8 cellular contexts compared by ENCODE assay signal in the genomic region with DNA sequence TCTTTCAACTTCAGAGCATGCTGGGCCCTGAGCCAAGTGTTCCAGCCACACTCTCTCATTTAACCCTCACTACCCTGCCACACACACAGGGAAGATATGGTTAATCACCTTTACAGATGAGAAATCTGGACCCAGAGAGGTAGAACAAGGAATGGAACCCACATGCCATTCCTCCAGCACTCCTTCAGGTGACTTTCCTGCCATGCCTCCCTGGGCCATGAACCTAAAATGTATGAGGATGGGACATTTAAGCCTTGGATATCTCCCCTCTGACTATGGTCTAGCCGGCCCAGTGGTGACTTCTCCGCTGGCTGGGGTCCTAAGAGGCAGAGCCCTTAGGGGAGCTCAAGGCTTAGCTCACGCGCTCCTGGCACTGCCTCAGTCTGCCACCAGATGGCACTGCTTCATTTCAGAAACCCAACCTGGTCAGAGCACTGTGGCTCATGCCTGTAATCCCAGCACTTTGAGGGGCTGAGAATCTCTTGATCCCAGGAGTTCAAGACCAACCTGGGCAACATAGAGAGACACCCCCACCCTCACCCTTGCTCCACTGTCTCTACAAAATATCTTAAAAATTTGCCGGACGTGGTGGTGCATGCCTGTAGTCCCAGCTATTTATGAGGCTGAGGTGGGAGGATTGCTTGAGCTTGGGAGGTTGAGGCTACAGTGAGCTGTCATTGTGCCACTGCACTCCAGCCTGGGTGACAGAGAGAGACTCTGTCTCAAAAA. TPM values are rescaled to one million over a fixed set of nuclear protein-coding genes. Genes with fewer than 3 reads are reported as not detected.
DNase-seq lines count a peak whose midpoint lies in the region; ATAC-seq and TF ChIP-seq lines count a peak whose summit lies in the region.

No MANE protein-coding gene starts in this region.

- H3K4me3 Mint-ChIP-seq in Calu3 (ENCODE audit: low read depth, unreplicated experiment) (no peak overlapping the region), endothelial cell (ENCODE audit: unreplicated experiment) (peak overlapping the region; percentile 15)

- BruUV-seq in Calu3 (replicated peaks; lab: Mats Ljungman, UMichigan), result no TSS peak

- intact Hi-C loops in Calu3 (cut with micrococcal nuclease; ENCODE audit: unreplicated experiment), result loop anchor here (1.0 to 10.0 kb wide), 4 partner anchors 136 to 303 kb away; no protein-coding TSS in a partner anchor

- H3K27ac Mint-ChIP-seq in Calu3 (ENCODE audit: unreplicated experiment) (no peak overlapping the region), endothelial cell (ENCODE audit: unreplicated experiment) (no peak overlapping the region)

- peak; percentile 80 for DNase-seq in Calu3
- peak; percentile 60 for DNase-seq in NOMO-1 treated with DMSO at 0.1 percent for 48 hours (lab: John Stamatoyannopoulos, UW; ENCODE audit: unreplicated experiment)
- DNase-seq in activated CD8-positive, alpha-beta memory T cell treated with anti-CD3 and anti-CD28 coated beads, Interleukin-2, amount 50 U/mL, for 24 hours (ENCODE audit: extremely low read depth), result peak; percentile 53
- DNase-seq in endothelial cell (ENCODE audit: low spot score), result peak; percentile 87
- DNase-seq in middle frontal gyrus (ENCODE audit: extremely low spot score, low spot score), result peak; percentile 60
- DNase-seq in stimulated activated CD8-positive, alpha-beta memory T cell treated with anti-CD3 and anti-CD28 coated beads, Interleukin-4, amount 100 ng/mL, for 24 hours (ENCODE audit: low read depth), result peak; percentile 71

- TF ChIP-seq CTCF in Calu3 (IDR thresholded peaks at IDR 0.05; ENCODE audit: unreplicated experiment), result peak; percentile 70
- peak; percentile 81 for TF ChIP-seq CTCF in endothelial cell (IDR thresholded peaks at IDR 0.05; ENCODE audit: unreplicated experiment)

- ATAC-seq in HG02870 (IDR thresholded peaks at IDR 0.05; ENCODE audit: unreplicated experiment) (peak; percentile 22), HG03520 (IDR thresholded peaks at IDR 0.05; ENCODE audit: unreplicated experiment) (no peak)

- H3K36me3 Mint-ChIP-seq in Calu3 (ENCODE audit: insufficient read depth, unreplicated experiment), result peaks cover 18% of the 10 kb centered on the region
- H3K36me3 Mint-ChIP-seq in endothelial cell (ENCODE audit: low read depth, unreplicated experiment), result peaks cover 6% of the 10 kb centered on the region

- CTCF ChIA-PET in Calu3 (lab: Charles Lee), result interaction anchor here (0.8 to 2.5 kb wide), 8 partner anchors 36 to 298 kb away, joined by 3 to 35 read pairs (median 4); a partner anchor contains a TSS

- H3K4me1 Mint-ChIP-seq in Calu3 (ENCODE audit: low read depth, unreplicated experiment), result no peaks in the 10 kb centered on the region
- H3K4me1 Mint-ChIP-seq in endothelial cell (ENCODE audit: unreplicated experiment), result peaks cover 2% of the 10 kb centered on the region

- no peaks in the 10 kb centered on the region for H3K27me3 Mint-ChIP-seq in Calu3 (ENCODE audit: unreplicated experiment)
- H3K27me3 Mint-ChIP-seq in endothelial cell (ENCODE audit: unreplicated experiment), result peaks cover 9% of the 10 kb centered on the region

- no peaks in the 10 kb centered on the region for H3K9me3 Mint-ChIP-seq in Calu3 (ENCODE audit: low read depth, unreplicated experiment)
- no peaks in the 10 kb centered on the region for H3K9me3 Mint-ChIP-seq in endothelial cell (ENCODE audit: unreplicated experiment)

RNA-seq across cellular contexts. Expression of a gene that starts 2.2 kb away (rescaled TPM):
- total RNA-seq in Calu3 (2022), result 24.8 and 26.9 TPM in 2 replicates
- 10.8 TPM for total RNA-seq in endothelial cell (ENCODE audit: unreplicated experiment)

RNA-seq across cellular contexts. Expression of a gene that starts 36.5 kb away (rescaled TPM):
- 22.9 and 23.6 TPM in 2 replicates for total RNA-seq in Calu3 (2022)
- 33.2 TPM for total RNA-seq in endothelial cell (ENCODE audit: unreplicated experiment)
